9 cellular contexts compared by ENCODE assay signal in the genomic region with DNA sequence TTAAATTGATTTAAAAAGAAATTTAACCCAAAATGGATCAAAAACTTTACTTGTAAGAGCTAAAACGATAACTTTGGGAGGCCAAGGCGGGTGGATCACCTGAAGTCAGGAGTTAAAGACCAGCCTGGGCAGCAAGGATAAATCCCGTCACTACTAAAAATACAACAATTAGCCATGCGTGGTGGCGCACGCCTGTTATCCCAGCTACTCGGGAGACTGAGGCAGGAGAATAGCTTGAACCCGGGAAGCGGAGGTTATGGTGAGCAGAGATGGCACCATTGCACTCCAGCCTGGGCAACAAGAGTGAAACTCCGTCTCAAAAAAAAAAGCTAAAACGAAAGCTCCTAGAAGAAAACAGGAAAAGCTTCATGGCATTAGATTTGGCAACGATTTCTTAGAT. TPM values are rescaled to one million over a fixed set of nuclear protein-coding genes. Genes with fewer than 3 reads are reported as not detected.
A peak's percentile ranks its signal among the peaks of the same experiment; 100 is the strongest.
DNase-seq lines count a peak whose midpoint lies in the region; ATAC-seq, FAIRE-seq and TF ChIP-seq lines count a peak whose summit lies in the region.
"Not testable (repeated sequence)": the region's sequence is repeated elsewhere in the genome, so short reads cannot be mapped to it uniquely, and the experiment has no call there.
"Had no signal": no experiment of that assay in that cellular context is flagged by ENCODE, and none has a peak within 500 bp of the region (broad histone marks: within the 10 kb centered on the region; RNA-seq: fewer than 3 reads in every experiment).

No MANE protein-coding gene starts in this region.

- H3K36me3 Mint-ChIP-seq in activated CD8-positive, alpha-beta memory T cell treated with anti-CD3 and anti-CD28 coated beads, Interleukin-2, amount 10 ng/mL, durations not matched to agents 7 days and 5 days, result peaks cover 19% of the 10 kb centered on the region
- H3K36me3 Mint-ChIP-seq in natural killer cell, result not testable (repeated sequence)

- not testable (repeated sequence) for H3K27me3 Mint-ChIP-seq in activated CD8-positive, alpha-beta memory T cell treated with anti-CD3 and anti-CD28 coated beads, Interleukin-2, amount 10 ng/mL, durations not matched to agents 7 days and 5 days; natural killer cell (ENCODE audit: low read depth in 2 of 2)

- H4K20me1 ChIP-seq in PC-3 (ENCODE audit: low read length); mammary epithelial cell (ENCODE audit: insufficient read depth, low read length): not testable (repeated sequence)

- H3K4me1 Mint-ChIP-seq in activated CD8-positive, alpha-beta memory T cell treated with anti-CD3 and anti-CD28 coated beads, Interleukin-2, amount 10 ng/mL, durations not matched to agents 7 days and 5 days, result peaks cover 56% of the 10 kb centered on the region
- peaks cover 34 to 36% of the 10 kb centered on the region in 2 donors for H3K4me1 Mint-ChIP-seq in natural killer cell

- H3K9me3 Mint-ChIP-seq in activated CD8-positive, alpha-beta memory T cell treated with anti-CD3 and anti-CD28 coated beads, Interleukin-2, amount 10 ng/mL, durations not matched to agents 7 days and 5 days (ENCODE audit: low read depth); natural killer cell: not testable (repeated sequence)

- H3K4me3 Mint-ChIP-seq in activated CD8-positive, alpha-beta memory T cell treated with anti-CD3 and anti-CD28 coated beads, Interleukin-2, amount 10 ng/mL, durations not matched to agents 7 days and 5 days, result peak overlapping the region; percentile 99
- peak overlapping the region; percentile 94 for H3K4me3 Mint-ChIP-seq in natural killer cell

- not testable (repeated sequence) for TF ChIP-seq RAD21 in A549 (conservative IDR thresholded peaks at IDR 0.05 in 1 of 2, IDR thresholded peaks at IDR 0.05 in 1 of 2)

- H3K9me2 ChIP-seq in PC-3 (replicated peaks; ENCODE audit: low read length), result not testable (repeated sequence)

- dilution Hi-C loops in mammary epithelial cell (cut with HindIII; ENCODE audit: low sequenced_read_pairs), result not testable (repeated sequence)

- H3K27ac ChIP-seq in A549 (peak overlapping the region; percentile 89 to 93), mammary epithelial cell (ENCODE audit: insufficient read depth, low read depth, low read length) (peak overlapping the region; percentile 80), heart left ventricle (peak overlapping the region; percentile 89 to 97 (median 96)), stomach (peak overlapping the region in 4 of 5 donors; percentile 92 to 97 (median 95))
- H3K27ac ChIP-seq in PC-3 (ENCODE audit: low read length), result not testable (repeated sequence)

- in situ Hi-C loops in mammary epithelial cell (cut with MboI; ENCODE audit: low sequenced_read_pairs in 2 of 2), result not testable (repeated sequence)

- not testable (repeated sequence) for FAIRE-seq in A549 (lab: Jason Lieb, UNC)

- H3K9ac ChIP-seq in PC-3 (ENCODE audit: low read length), result peak overlapping the region; percentile 85
- H3K9ac ChIP-seq in mammary epithelial cell (ENCODE audit: insufficient read depth, low read length), result peak overlapping the region; percentile 73

- H3K79me2 ChIP-seq in PC-3 (ENCODE audit: low read length); mammary epithelial cell (ENCODE audit: insufficient read depth, low read length): not testable (repeated sequence)

- POLR2A ChIA-PET in A549 (lab: Yijun Ruan, JAX), result interaction anchor here (0.6 to 1.4 kb wide), 2 partner anchors 25 to 26 kb away, joined by 5 read pairs; a partner anchor contains a TSS
- POLR2A ChIA-PET in PC-3 (lab: Charles Lee; ENCODE audit: unreplicated experiment), result not testable (repeated sequence)

- DNase-seq in A549 (ENCODE audit: low read depth in 1 of 2, low spot score in 1 of 2); PC-3; activated CD8-positive, alpha-beta memory T cell treated with anti-CD3 and anti-CD28 coated beads, Interleukin-2, amount 10 ng/mL, durations not matched to agents 7 days and 5 days; mammary epithelial cell; heart left ventricle; natural killer cell; stomach: not testable (repeated sequence)

- not testable (repeated sequence) for H3F3A ChIP-seq in PC-3 (ENCODE audit: low read length, unreplicated experiment)

- H3K4me2 ChIP-seq in A549, result peak overlapping the region; percentile 72
- peak overlapping the region; percentile 97 for H3K4me2 ChIP-seq in PC-3 (ENCODE audit: low read length)
- peak overlapping the region; percentile 93 for H3K4me2 ChIP-seq in mammary epithelial cell (ENCODE audit: insufficient read depth, low read depth, low read length)

- intact Hi-C loops in PC-3 (cut with micrococcal nuclease); mammary epithelial cell (cut with micrococcal nuclease); heart left ventricle (cut with DNase I); stomach (cut with DNase I; ENCODE audit: low total_unique reads): not testable (repeated sequence)
- intact Hi-C loops in natural killer cell (cut with micrococcal nuclease), result loop anchor here (1.0 kb wide), 1 partner anchor 26 kb away; a partner anchor contains a TSS

- H3K36me3 ChIP-seq in PC-3 (ENCODE audit: low read depth, low read length); mammary epithelial cell (ENCODE audit: insufficient read depth, low read length); heart left ventricle; stomach: not testable (repeated sequence)

- not testable (repeated sequence) for H3K9me3 ChIP-seq in A549; PC-3 (ENCODE audit: low read length); mammary epithelial cell (replicated peaks; ENCODE audit: insufficient read depth, low read length); heart left ventricle; stomach

- ATAC-seq in A549; PC-3; activated CD8-positive, alpha-beta memory T cell treated with anti-CD3 and anti-CD28 coated beads, Interleukin-2, amount 10 ng/mL, durations not matched to agents 7 days and 5 days; heart left ventricle; natural killer cell: not testable (repeated sequence)

- not testable (repeated sequence) for H3K27me3 ChIP-seq in PC-3 (ENCODE audit: low read length); mammary epithelial cell (ENCODE audit: insufficient read depth, low read length); heart left ventricle; stomach

- H3K4me1 ChIP-seq in A549 (peaks cover 22% of the 10 kb centered on the region), PC-3 (ENCODE audit: insufficient read depth, low read length) (peaks cover 24% of the 10 kb centered on the region), mammary epithelial cell (ENCODE audit: insufficient read depth, low read length) (peaks cover 24% of the 10 kb centered on the region), heart left ventricle (peaks cover 8 to 45% (median 29%) of the 10 kb centered on the region in 12 donors), stomach (peaks cover 16 to 49% (median 33%) of the 10 kb centered on the region in 4 donors)

- TF ChIP-seq EP300 in A549 (IDR thresholded peaks at IDR 0.05); stomach (IDR thresholded peaks at IDR 0.05): not testable (repeated sequence)

- H3K4me3 ChIP-seq in A549, result peak overlapping the region; percentile 66
- peak overlapping the region; percentile 70 for H3K4me3 ChIP-seq in GM12875 (ENCODE audit: low read depth, low read length)
- peak overlapping the region; percentile 87 for H3K4me3 ChIP-seq in PC-3 (ENCODE audit: low read length)
- H3K4me3 ChIP-seq in mammary epithelial cell (replicated peaks in 1 of 3; ENCODE audit: insufficient read depth in 1 of 3, low read depth in 2 of 3, low read length in 3 of 3), result peak overlapping the region in 2 of 3 experiments; percentile 64 to 92
- H3K4me3 ChIP-seq in heart left ventricle, result peak overlapping the region in 11 of 12 donors; percentile 52 to 95 (median 69)
- H3K4me3 ChIP-seq in stomach, result peak overlapping the region; percentile 43 to 77 (median 64)

- BruUV-seq in PC-3 (replicated peaks; lab: Mats Ljungman, UMichigan); mammary epithelial cell (replicated peaks; lab: Mats Ljungman, UMichigan): not testable (repeated sequence)

- peak overlapping the region; percentile 100 for H3K27ac Mint-ChIP-seq in activated CD8-positive, alpha-beta memory T cell treated with anti-CD3 and anti-CD28 coated beads, Interleukin-2, amount 10 ng/mL, durations not matched to agents 7 days and 5 days
- H3K27ac Mint-ChIP-seq in natural killer cell, result peak overlapping the region; percentile 97

- H2AFZ ChIP-seq in PC-3 (ENCODE audit: low read length), result peak overlapping the region; percentile 91
- peak overlapping the region; percentile 98 for H2AFZ ChIP-seq in mammary epithelial cell (ENCODE audit: low read depth, low read length)

- CTCF ChIA-PET in A549 (lab: Yijun Ruan, JAX) (interaction anchor here (0.9 to 16.4 kb wide), 10 partner anchors 6 to 343 kb away, joined by 3 to 536 read pairs (median 46); a partner anchor contains a TSS), mammary epithelial cell (lab: Charles Lee; ENCODE audit: low non-redundant PET) (interaction anchor here (0.9 kb wide), 1 partner anchor 27 kb away, joined by 4 read pairs; no protein-coding TSS in a partner anchor)
- CTCF ChIA-PET in PC-3 (lab: Charles Lee), result not testable (repeated sequence)
- CTCF ChIA-PET in activated CD8-positive, alpha-beta memory T cell treated with anti-CD3 and anti-CD28 coated beads, Interleukin-2, amount 10 ng/mL, durations not matched to agents 7 days and 5 days (lab: Charles Lee), result interaction anchor here (0.6 to 8.6 kb wide), 9 partner anchors 25 to 281 kb away, joined by 3 to 181 read pairs (median 4); a partner anchor contains a TSS

- TF ChIP-seq POLR2A in A549 (IDR thresholded peaks at IDR 0.05; ENCODE audit: low read length); heart left ventricle (IDR thresholded peaks at IDR 0.05); stomach (IDR thresholded peaks at IDR 0.05): not testable (repeated sequence)

- TF ChIP-seq CTCF in A549 (IDR thresholded peaks at IDR 0.05); GM12875 (IDR thresholded peaks at IDR 0.05; ENCODE audit: borderline replicate concordance, insufficient read depth, low read depth, low read length); PC-3 (conservative IDR thresholded peaks at IDR 0.05; ENCODE audit: low read depth, low read length); mammary epithelial cell (conservative IDR thresholded peaks at IDR 0.05 in 1 of 2, IDR thresholded peaks at IDR 0.05 in 1 of 2; ENCODE audit: extremely low read depth in 1 of 2, insufficient read depth in 1 of 2, low read depth in 1 of 2, low read length in 2 of 2); heart left ventricle (IDR thresholded peaks at IDR 0.05); natural killer cell (IDR thresholded peaks at IDR 0.05); stomach (IDR thresholded peaks at IDR 0.05): not testable (repeated sequence)

- WGBS in A549 (ENCODE audit: missing lambda C conversion rate), result 81% methylated on average over 12 of the region's 12 CpGs
- WGBS in mammary epithelial cell (ENCODE audit: low coverage, missing lambda C conversion rate), result 69% methylated on average over 12 of the region's 12 CpGs
- WGBS in heart left ventricle, 4 donors, result 79 to 84% (median 80%) methylated on average over 12 of the region's 12 CpGs
- WGBS in stomach, 5 donors, result 72 to 77% (median 76%) methylated on average over 12 of the region's 12 CpGs

RNA-seq across cellular contexts. Expression of a gene that starts 3.1 kb away (rescaled TPM):
- polyA plus RNA-seq in A549 (2011; rRNA removed) (29.8 and 31.9 TPM in 2 replicates), A549 (2017; fragmentation: RNase III; extraction: RNeasy Plus Mini Kit Qiagen cat#74134 plus additional on column Dnase treatment) (25.3 to 29.7 TPM (median 26.1 TPM) in 3 replicates), mammary epithelial cell (12.7 TPM), heart left ventricle (10 to 100 TPM; 13.9 to 16.8 TPM), stomach (10 to 100 TPM; 18.8 to 22.1 (median 19.8) TPM)
- 41.6 and 42.9 TPM in 2 replicates for polyA plus RNA-seq in A549 (2012; cell fraction: cytosol; rRNA removed)
- 28.9 and 34.8 TPM in 2 replicates for polyA plus RNA-seq in A549 (2012; cell fraction: nucleus; rRNA removed)
- 27.4 and 33.9 TPM in 2 replicates for polyA minus RNA-seq in A549 (2011; rRNA and poly(A)+ RNA removed)
- total RNA-seq in PC-3 (2014; rRNA removed) (18.5 and 19.6 TPM in 2 replicates), mammary epithelial cell (10 to 100 TPM; 10.5 to 16.2 TPM), heart left ventricle (10 to 100 TPM; 10.9 to 19.9 (median 15.2) TPM), natural killer cell (10 to 100 TPM; 11.2 to 14.5 (median 12.1) TPM), stomach (10 to 100 TPM in 3 of 5 donors, not detected in 2; 12.1 to 19.6 (median 12.1) TPM)
- 10 to 100 TPM; 33.2 to 39.3 TPM for total RNA-seq in activated CD8-positive, alpha-beta memory T cell treated with anti-CD3 and anti-CD28 coated beads, Interleukin-2, amount 10 ng/mL, durations not matched to agents 7 days and 5 days
- polyA minus RNA-seq in mammary epithelial cell, result not detected

RNA-seq across cellular contexts. Expression of a gene that starts 5.8 kb away (rescaled TPM):
- polyA plus RNA-seq in A549 (2011; rRNA removed) (47.7 and 48.2 TPM in 2 replicates), A549 (2017; fragmentation: RNase III; extraction: RNeasy Plus Mini Kit Qiagen cat#74134 plus additional on column Dnase treatment) (76.9 to 82.5 TPM (median 80.4 TPM) in 3 replicates), mammary epithelial cell (64.5 TPM), heart left ventricle (10 to 100 TPM; 20.0 to 24.9 TPM), stomach (10 to 100 TPM; 35.7 to 62.7 (median 40.9) TPM)
- polyA plus RNA-seq in A549 (2012; cell fraction: cytosol; rRNA removed), result 70.2 and 71.6 TPM in 2 replicates
- polyA plus RNA-seq in A549 (2012; cell fraction: nucleus; rRNA removed), result 128 and 156 TPM in 2 replicates
- 84.6 and 90.4 TPM in 2 replicates for polyA minus RNA-seq in A549 (2011; rRNA and poly(A)+ RNA removed)
- total RNA-seq in PC-3 (2014; rRNA removed) (68.4 and 73.7 TPM in 2 replicates), mammary epithelial cell (10 to 100 TPM; 76.7 to 86.2 TPM), heart left ventricle (10 to 100 TPM; 12.0 to 34.0 (median 21.9) TPM), natural killer cell (10 to 100 TPM; 39.0 to 58.1 (median 51.5) TPM), stomach (10 to 100 TPM; 28.0 to 63.8 (median 45.0) TPM)
- 10 to 100 TPM; 76.3 to 84.4 TPM for total RNA-seq in activated CD8-positive, alpha-beta memory T cell treated with anti-CD3 and anti-CD28 coated beads, Interleukin-2, amount 10 ng/mL, durations not matched to agents 7 days and 5 days
- 55.1 TPM for polyA minus RNA-seq in mammary epithelial cell

RNA-seq across cellular contexts. Expression of a gene that starts 25.4 kb away (rescaled TPM):
- polyA plus RNA-seq in A549 (2011; rRNA removed), result 22.8 and 25.3 TPM in 2 replicates
- polyA plus RNA-seq in A549 (2012; cell fraction: cytosol; rRNA removed), result 36.1 and 40.9 TPM in 2 replicates
- 85.8 and 98.1 TPM in 2 replicates for polyA plus RNA-seq in A549 (2012; cell fraction: nucleus; rRNA removed)
- polyA plus RNA-seq in A549 (2017; fragmentation: RNase III; extraction: RNeasy Plus Mini Kit Qiagen cat#74134 plus additional on column Dnase treatment), result 37.0 to 39.4 TPM (median 37.2 TPM) in 3 replicates
- 12.9 and 13.6 TPM in 2 replicates for polyA minus RNA-seq in A549 (2011; rRNA and poly(A)+ RNA removed)
- 9.2 and 11.7 TPM in 2 replicates for total RNA-seq in PC-3 (2014; rRNA removed)
- 10 to 100 TPM; 35.4 to 50.1 TPM for total RNA-seq in activated CD8-positive, alpha-beta memory T cell treated with anti-CD3 and anti-CD28 coated beads, Interleukin-2, amount 10 ng/mL, durations not matched to agents 7 days and 5 days
- total RNA-seq in mammary epithelial cell, result 10 to 100 TPM; 10.0 to 14.7 TPM
- polyA plus RNA-seq in mammary epithelial cell, result 6.5 TPM
- polyA minus RNA-seq in mammary epithelial cell, result 1.4 TPM
- total RNA-seq in heart left ventricle, result 10 to 100 TPM in 1 of 9 donors, 1 to 10 TPM in 8; 5.6 to 11.1 (median 7.3) TPM
- 1 to 10 TPM; 5.4 to 6.9 TPM for polyA plus RNA-seq in heart left ventricle
- 1 to 10 TPM; 4.2 to 5.4 (median 5.1) TPM for total RNA-seq in natural killer cell
- 10 to 100 TPM in 2 of 5 donors, 1 to 10 TPM in 3; 2.2 to 98.5 (median 8.8) TPM for total RNA-seq in stomach
- 10 to 100 TPM in 1 of 3 donors, 1 to 10 TPM in 2; 6.1 to 11.3 (median 6.7) TPM for polyA plus RNA-seq in stomach
- total RNA-seq: H4 had no signal

RNA-seq across cellular contexts. Expression of a gene that starts 26.1 kb away (rescaled TPM):
- polyA plus RNA-seq in A549 (2011; rRNA removed) (22.0 and 37.0 TPM in 2 replicates), A549 (2017; fragmentation: RNase III; extraction: RNeasy Plus Mini Kit Qiagen cat#74134 plus additional on column Dnase treatment) (29.6 to 35.3 TPM (median 32.6 TPM) in 3 replicates), mammary epithelial cell (8.7 TPM), heart left ventricle (10 to 100 TPM; 38.7 to 42.3 TPM), stomach (10 to 100 TPM in 2 of 3 donors, 1 to 10 TPM in 1; 2.9 to 16.4 (median 16.0) TPM)
- 56.4 and 73.9 TPM in 2 replicates for polyA plus RNA-seq in A549 (2012; cell fraction: cytosol; rRNA removed)
- 415 and 583 TPM in 2 replicates for polyA plus RNA-seq in A549 (2012; cell fraction: nucleus; rRNA removed)
- 42.7 and 43.2 TPM in 2 replicates for polyA minus RNA-seq in A549 (2011; rRNA and poly(A)+ RNA removed)
- total RNA-seq in PC-3 (2014; rRNA removed) (19.8 and 26.3 TPM in 2 replicates), mammary epithelial cell (10 to 100 TPM; 11.5 to 12.5 TPM), heart left ventricle (100 to 1,000 TPM in 3 of 9 donors, 10 to 100 TPM in 6; 62.2 to 145 (median 89.0) TPM), natural killer cell (100 to 1,000 TPM; 158 to 200 (median 177) TPM), stomach (100 to 1,000 TPM in 3 of 5 donors, 10 to 100 TPM in 2; 30.5 to 286 (median 201) TPM)
- 100 to 1,000 TPM; 174 to 183 TPM for total RNA-seq in activated CD8-positive, alpha-beta memory T cell treated with anti-CD3 and anti-CD28 coated beads, Interleukin-2, amount 10 ng/mL, durations not matched to agents 7 days and 5 days
- polyA minus RNA-seq in mammary epithelial cell, result 46.6 TPM

RNA-seq across cellular contexts. Expression of a gene that starts 44.9 kb away (rescaled TPM):
- polyA plus RNA-seq in A549 (2011; rRNA removed) (0.50 and 0.53 TPM in 2 replicates), A549 (2017; fragmentation: RNase III; extraction: RNeasy Plus Mini Kit Qiagen cat#74134 plus additional on column Dnase treatment) (0.39 to 0.50 TPM (median 0.45 TPM) in 3 replicates), mammary epithelial cell (not detected), heart left ventricle (10 to 100 TPM; 15.6 to 16.4 TPM), stomach (10 to 100 TPM in 1 of 3 donors, 1 to 10 TPM in 2; 8.0 to 11.8 (median 8.9) TPM)
- 1.4 and 1.7 TPM in 2 replicates for polyA plus RNA-seq in A549 (2012; cell fraction: cytosol; rRNA removed)
- 1.4 and 1.7 TPM in 2 replicates for polyA plus RNA-seq in A549 (2012; cell fraction: nucleus; rRNA removed)
- 0.39 TPM in 1 of 2 replicates, not detected in the other for polyA minus RNA-seq in A549 (2011; rRNA and poly(A)+ RNA removed)
- total RNA-seq in PC-3 (2014; rRNA removed) (2.8 and 11.5 TPM in 2 replicates), mammary epithelial cell (1 to 10 TPM in 1 of 2 donors, not detected in 1; 2.8 TPM), heart left ventricle (10 to 100 TPM; 10.7 to 37.5 (median 15.9) TPM), natural killer cell (10 to 100 TPM; 35.8 to 70.3 (median 52.5) TPM), stomach (10 to 100 TPM; 13.8 to 49.1 (median 25.1) TPM)
- total RNA-seq in activated CD8-positive, alpha-beta memory T cell treated with anti-CD3 and anti-CD28 coated beads, Interleukin-2, amount 10 ng/mL, durations not matched to agents 7 days and 5 days, result 10 to 100 TPM; 55.7 to 61.2 TPM
- not detected for polyA minus RNA-seq in mammary epithelial cell
